9 cellular contexts compared by ENCODE assay signal in genomic region chr2:23788100-23788499, GRCh38.
DNase-seq lines count a peak whose midpoint lies in the region; ATAC-seq and TF ChIP-seq lines count a peak whose summit lies in the region.
"Had no signal": no experiment of that assay in that cellular context is flagged by ENCODE, and none has a peak within 500 bp of the region (broad histone marks: within the 10 kb centered on the region; RNA-seq: fewer than 3 reads in every experiment).

No MANE protein-coding gene starts in this region.

- no peak for TF ChIP-seq CTCF in PC-9 (conservative IDR thresholded peaks at IDR 0.05)

- H4K20me1 ChIP-seq in PC-9 (ENCODE audit: insufficient read depth) = no peaks in the 10 kb centered on the region
- H4K20me1 ChIP-seq: BLaER1 treated with 17β-estradiol and CSF1 and Interleukin-3, amounts not matched to agents 10 nM and 100 nM had no signal

- no peaks in the 10 kb centered on the region; the same call in 1 of the 2 replicates for H3K9me2 ChIP-seq in PC-9 (ENCODE audit: insufficient read depth)

- no peak overlapping the region for H3K4me2 ChIP-seq in PC-9

- no peaks in the 10 kb centered on the region for H3K9me3 Mint-ChIP-seq in activated naive CD8-positive, alpha-beta T cell treated with anti-CD3 and anti-CD28 coated beads, Interleukin-2, amount 10 ng/mL, durations not matched to agents 7 days and 5 days
- H3K9me3 Mint-ChIP-seq in activated naive CD8-positive, alpha-beta T cell treated with anti-CD3 and anti-CD28 coated beads for 36 hours = no peaks in the 10 kb centered on the region

- H3K27me3 ChIP-seq in PC-9 (ENCODE audit: insufficient read depth, low read depth) = no peaks in the 10 kb centered on the region
- H3K27me3 ChIP-seq: BLaER1 treated with 17β-estradiol and CSF1 and Interleukin-3, amounts not matched to agents 10 nM and 100 nM had no signal

- BruUV-seq in PC-9 (replicated peaks; lab: Mats Ljungman, UMichigan) = no TSS peak

- no peaks in the 10 kb centered on the region for H3K27me3 Mint-ChIP-seq in activated naive CD8-positive, alpha-beta T cell treated with anti-CD3 and anti-CD28 coated beads, Interleukin-2, amount 10 ng/mL, durations not matched to agents 7 days and 5 days
- H3K27me3 Mint-ChIP-seq in activated naive CD8-positive, alpha-beta T cell treated with anti-CD3 and anti-CD28 coated beads for 36 hours = no peaks in the 10 kb centered on the region

- ATAC-seq in activated naive CD8-positive, alpha-beta T cell treated with anti-CD3 and anti-CD28 coated beads, Interleukin-2, amount 10 ng/mL, durations not matched to agents 7 days and 5 days (ENCODE audit: low read depth) = peak; percentile 98
- peak; percentile 71 for ATAC-seq in HG03064 (IDR thresholded peaks at IDR 0.05; ENCODE audit: low read depth, unreplicated experiment)

- peaks cover 44% of the 10 kb centered on the region for H3F3A ChIP-seq in PC-9 (ENCODE audit: insufficient read depth, low read depth)

- peaks cover 16% of the 10 kb centered on the region for H3K4me1 Mint-ChIP-seq in activated naive CD8-positive, alpha-beta T cell treated with anti-CD3 and anti-CD28 coated beads, Interleukin-2, amount 10 ng/mL, durations not matched to agents 7 days and 5 days
- peaks cover 19% of the 10 kb centered on the region for H3K4me1 Mint-ChIP-seq in activated naive CD8-positive, alpha-beta T cell treated with anti-CD3 and anti-CD28 coated beads for 36 hours

- peaks cover 47% of the 10 kb centered on the region for H3K4me1 ChIP-seq in PC-9 (replicated peaks; ENCODE audit: insufficient read depth)

- H3K4me3 Mint-ChIP-seq in activated naive CD8-positive, alpha-beta T cell treated with anti-CD3 and anti-CD28 coated beads, Interleukin-2, amount 10 ng/mL, durations not matched to agents 7 days and 5 days = no peak overlapping the region
- no peak overlapping the region for H3K4me3 Mint-ChIP-seq in activated naive CD8-positive, alpha-beta T cell treated with anti-CD3 and anti-CD28 coated beads for 36 hours

- peaks cover 7% of the 10 kb centered on the region; the same call in 1 of the 2 replicates for H3K36me3 ChIP-seq in PC-9 (ENCODE audit: low read depth)

- H3K9me3 ChIP-seq in PC-9 (ENCODE audit: insufficient read depth, low read depth) = peaks cover 3% of the 10 kb centered on the region; the same call in 1 of the 2 replicates
- H3K9me3 ChIP-seq: BLaER1 treated with 17β-estradiol and CSF1 and Interleukin-3, amounts not matched to agents 10 nM and 100 nM had no signal

- H3K4me3 ChIP-seq in PC-9 = no peak overlapping the region
- H3K4me3 ChIP-seq: BLaER1 treated with 17β-estradiol and CSF1 and Interleukin-3, amounts not matched to agents 10 nM and 100 nM had no signal

- POLR2A ChIA-PET in activated naive CD8-positive, alpha-beta T cell treated with anti-CD3 and anti-CD28 coated beads, Interleukin-2, amount 10 ng/mL, durations not matched to agents 7 days and 5 days (lab: Charles Lee) = no interaction called here
- POLR2A ChIA-PET in PC-9 (lab: Charles Lee; ENCODE audit: unreplicated experiment) = no interaction called here

- H3K27ac ChIP-seq in PC-9 = peak overlapping the region; percentile 75
- H3K27ac ChIP-seq: BLaER1 treated with 17β-estradiol and CSF1 and Interleukin-3, amounts not matched to agents 10 nM and 100 nM had no signal

- no peak overlapping the region for H2AFZ ChIP-seq in PC-9

- CTCF ChIA-PET in PC-9 (lab: Charles Lee) = no interaction called here

- intact Hi-C loops in PC-9 (cut with micrococcal nuclease; ENCODE audit: unreplicated experiment) = no loop called here

- no peaks in the 10 kb centered on the region for H3K79me2 ChIP-seq in PC-9 (ENCODE audit: low read depth)

- peaks cover 23% of the 10 kb centered on the region for H3K36me3 Mint-ChIP-seq in activated naive CD8-positive, alpha-beta T cell treated with anti-CD3 and anti-CD28 coated beads, Interleukin-2, amount 10 ng/mL, durations not matched to agents 7 days and 5 days
- peaks cover 22% of the 10 kb centered on the region for H3K36me3 Mint-ChIP-seq in activated naive CD8-positive, alpha-beta T cell treated with anti-CD3 and anti-CD28 coated beads for 36 hours

- peak overlapping the region; percentile 57 for H3K27ac Mint-ChIP-seq in activated naive CD8-positive, alpha-beta T cell treated with anti-CD3 and anti-CD28 coated beads, Interleukin-2, amount 10 ng/mL, durations not matched to agents 7 days and 5 days
- no peak overlapping the region for H3K27ac Mint-ChIP-seq in activated naive CD8-positive, alpha-beta T cell treated with anti-CD3 and anti-CD28 coated beads for 36 hours

- no peak for DNase-seq in activated naive CD8-positive, alpha-beta T cell treated with anti-CD3 and anti-CD28 coated beads, Interleukin-2, amount 10 ng/mL, durations not matched to agents 7 days and 5 days
- DNase-seq in activated naive CD8-positive, alpha-beta T cell treated with anti-CD3 and anti-CD28 coated beads for 36 hours = no peak
- DNase-seq in PC-9 (no peak), COR-L47 (lab: John Stamatoyannopoulos, UW) (no peak), HuH-7.5 (ENCODE audit: low spot score) (no peak), AG08396 (ENCODE audit: low spot score) (no peak), NCI-H2107 (lab: John Stamatoyannopoulos, UW) (no peak)
